ENCODE assay signal across 1 cellular context in the genomic region with DNA sequence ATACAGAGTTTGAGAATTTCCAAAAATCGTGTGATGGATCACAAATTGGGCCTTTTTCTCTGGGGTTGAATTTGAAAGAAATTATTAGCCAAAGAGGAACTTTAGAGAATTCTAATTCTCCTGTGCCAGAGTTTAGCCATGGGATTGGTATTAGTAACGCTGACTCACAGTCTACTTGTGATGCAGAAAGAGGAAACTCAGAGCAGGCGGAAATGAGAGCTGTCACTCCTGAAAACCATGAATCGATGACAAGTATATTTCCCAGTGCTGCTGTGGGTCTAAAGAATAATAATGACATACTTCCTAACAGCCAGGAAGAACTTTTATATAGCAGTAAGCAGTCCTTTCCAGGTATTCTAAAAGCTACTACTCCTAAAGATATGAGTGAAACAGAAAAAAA.
TF ChIP-seq lines count a peak whose summit lies in the region.

No MANE protein-coding gene starts in this region.

TF ChIP-seq in K562, 482 proteins besides CTCF, POLR2A, EP300 and RAD21 (continued from another document and continues in another):
- TF ChIP-seq, protein P1, sequence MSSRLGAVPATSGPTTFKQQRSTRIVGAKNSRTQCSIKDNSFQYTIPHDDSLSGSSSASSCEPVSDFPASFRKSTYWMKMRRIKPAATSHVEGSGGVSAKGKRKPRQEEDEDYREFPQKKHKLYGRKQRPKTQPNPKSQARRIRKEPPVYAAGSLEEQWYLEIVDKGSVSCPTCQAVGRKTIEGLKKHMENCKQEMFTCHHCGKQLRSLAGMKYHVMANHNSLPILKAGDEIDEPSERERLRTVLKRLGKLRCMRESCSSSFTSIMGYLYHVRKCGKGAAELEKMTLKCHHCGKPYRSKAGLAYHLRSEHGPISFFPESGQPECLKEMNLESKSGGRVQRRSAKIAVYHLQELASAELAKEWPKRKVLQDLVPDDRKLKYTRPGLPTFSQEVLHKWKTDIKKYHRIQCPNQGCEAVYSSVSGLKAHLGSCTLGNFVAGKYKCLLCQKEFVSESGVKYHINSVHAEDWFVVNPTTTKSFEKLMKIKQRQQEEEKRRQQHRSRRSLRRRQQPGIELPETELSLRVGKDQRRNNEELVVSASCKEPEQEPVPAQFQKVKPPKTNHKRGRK (tag; IDR thresholded peaks at IDR 0.05), result no peak
- TF ChIP-seq ZBTB8A (IDR thresholded peaks at IDR 0.05; ENCODE audit: partially characterized antibody) (no peak), ZNF717 (CRISPR knock-in tag; IDR thresholded peaks at IDR 0.05) (no peak), ZNF695 (CRISPR knock-in tag; IDR thresholded peaks at IDR 0.05) (no peak), SMAD1 (IDR thresholded peaks at IDR 0.05; ENCODE audit: low read depth, low read length, partially characterized antibody) (no peak), BRD4 (IDR thresholded peaks at IDR 0.05) (0 out of 2 replicates have a peak, but pooled peaks have one; percentile 34), TAL1 (IDR thresholded peaks at IDR 0.05) (no peak), LARP7 (IDR thresholded peaks at IDR 0.05) (no peak), EP400 (IDR thresholded peaks at IDR 0.05) (peak; percentile 43), CCAR2 (IDR thresholded peaks at IDR 0.05; ENCODE audit: low read depth, low read length) (no peak), NFE2 (IDR thresholded peaks at IDR 0.05; ENCODE audit: low read depth) (peak; percentile 91), ILF3 (IDR thresholded peaks at IDR 0.05; ENCODE audit: borderline replicate concordance) (no peak), ZNF699 (CRISPR knock-in tag; IDR thresholded peaks at IDR 0.05; ENCODE audit: insufficient replicate concordance) (no peak), ELF4 (CRISPR knock-in tag; IDR thresholded peaks at IDR 0.05) (no peak), ETV1 (tag; conservative IDR thresholded peaks at IDR 0.05; ENCODE audit: low read depth) (0 out of 2 replicates have a peak, but pooled peaks have one; percentile 22), POLR2H (tag; IDR thresholded peaks at IDR 0.05; ENCODE audit: low read depth) (peak; percentile 37; the same call in 1 of the 2 replicates), SP2 (IDR thresholded peaks at IDR 0.05; ENCODE audit: extremely low read depth, low read depth, low read length, poor library complexity, severe bottlenecking) (no peak), ZFP1 (CRISPR knock-in tag; IDR thresholded peaks at IDR 0.05) (no peak)
- TF ChIP-seq, protein P2, sequence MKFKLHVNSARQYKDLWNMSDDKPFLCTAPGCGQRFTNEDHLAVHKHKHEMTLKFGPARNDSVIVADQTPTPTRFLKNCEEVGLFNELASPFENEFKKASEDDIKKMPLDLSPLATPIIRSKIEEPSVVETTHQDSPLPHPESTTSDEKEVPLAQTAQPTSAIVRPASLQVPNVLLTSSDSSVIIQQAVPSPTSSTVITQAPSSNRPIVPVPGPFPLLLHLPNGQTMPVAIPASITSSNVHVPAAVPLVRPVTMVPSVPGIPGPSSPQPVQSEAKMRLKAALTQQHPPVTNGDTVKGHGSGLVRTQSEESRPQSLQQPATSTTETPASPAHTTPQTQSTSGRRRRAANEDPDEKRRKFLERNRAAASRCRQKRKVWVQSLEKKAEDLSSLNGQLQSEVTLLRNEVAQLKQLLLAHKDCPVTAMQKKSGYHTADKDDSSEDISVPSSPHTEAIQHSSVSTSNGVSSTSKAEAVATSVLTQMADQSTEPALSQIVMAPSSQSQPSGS (CRISPR knock-in tag; IDR thresholded peaks at IDR 0.05), result no peak
- TF ChIP-seq, protein P3, sequence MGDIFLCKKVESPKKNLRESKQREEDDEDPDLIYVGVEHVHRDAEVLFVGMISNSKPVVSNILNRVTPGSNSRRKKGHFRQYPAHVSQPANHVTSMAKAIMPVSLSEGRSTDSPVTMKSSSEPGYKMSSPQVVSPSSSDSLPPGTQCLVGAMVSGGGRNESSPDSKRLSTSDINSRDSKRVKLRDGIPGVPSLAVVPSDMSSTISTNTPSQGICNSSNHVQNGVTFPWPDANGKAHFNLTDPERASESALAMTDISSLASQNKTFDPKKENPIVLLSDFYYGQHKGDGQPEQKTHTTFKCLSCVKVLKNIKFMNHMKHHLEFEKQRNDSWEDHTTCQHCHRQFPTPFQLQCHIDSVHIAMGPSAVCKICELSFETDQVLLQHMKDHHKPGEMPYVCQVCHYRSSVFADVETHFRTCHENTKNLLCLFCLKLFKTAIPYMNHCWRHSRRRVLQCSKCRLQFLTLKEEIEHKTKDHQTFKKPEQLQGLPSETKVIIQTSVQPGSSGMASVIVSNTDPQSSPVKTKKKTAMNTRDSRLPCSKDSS (IDR thresholded peaks at IDR 0.05; ENCODE audit: low read depth, partially characterized antibody), result no peak
- TF ChIP-seq, protein P4, sequence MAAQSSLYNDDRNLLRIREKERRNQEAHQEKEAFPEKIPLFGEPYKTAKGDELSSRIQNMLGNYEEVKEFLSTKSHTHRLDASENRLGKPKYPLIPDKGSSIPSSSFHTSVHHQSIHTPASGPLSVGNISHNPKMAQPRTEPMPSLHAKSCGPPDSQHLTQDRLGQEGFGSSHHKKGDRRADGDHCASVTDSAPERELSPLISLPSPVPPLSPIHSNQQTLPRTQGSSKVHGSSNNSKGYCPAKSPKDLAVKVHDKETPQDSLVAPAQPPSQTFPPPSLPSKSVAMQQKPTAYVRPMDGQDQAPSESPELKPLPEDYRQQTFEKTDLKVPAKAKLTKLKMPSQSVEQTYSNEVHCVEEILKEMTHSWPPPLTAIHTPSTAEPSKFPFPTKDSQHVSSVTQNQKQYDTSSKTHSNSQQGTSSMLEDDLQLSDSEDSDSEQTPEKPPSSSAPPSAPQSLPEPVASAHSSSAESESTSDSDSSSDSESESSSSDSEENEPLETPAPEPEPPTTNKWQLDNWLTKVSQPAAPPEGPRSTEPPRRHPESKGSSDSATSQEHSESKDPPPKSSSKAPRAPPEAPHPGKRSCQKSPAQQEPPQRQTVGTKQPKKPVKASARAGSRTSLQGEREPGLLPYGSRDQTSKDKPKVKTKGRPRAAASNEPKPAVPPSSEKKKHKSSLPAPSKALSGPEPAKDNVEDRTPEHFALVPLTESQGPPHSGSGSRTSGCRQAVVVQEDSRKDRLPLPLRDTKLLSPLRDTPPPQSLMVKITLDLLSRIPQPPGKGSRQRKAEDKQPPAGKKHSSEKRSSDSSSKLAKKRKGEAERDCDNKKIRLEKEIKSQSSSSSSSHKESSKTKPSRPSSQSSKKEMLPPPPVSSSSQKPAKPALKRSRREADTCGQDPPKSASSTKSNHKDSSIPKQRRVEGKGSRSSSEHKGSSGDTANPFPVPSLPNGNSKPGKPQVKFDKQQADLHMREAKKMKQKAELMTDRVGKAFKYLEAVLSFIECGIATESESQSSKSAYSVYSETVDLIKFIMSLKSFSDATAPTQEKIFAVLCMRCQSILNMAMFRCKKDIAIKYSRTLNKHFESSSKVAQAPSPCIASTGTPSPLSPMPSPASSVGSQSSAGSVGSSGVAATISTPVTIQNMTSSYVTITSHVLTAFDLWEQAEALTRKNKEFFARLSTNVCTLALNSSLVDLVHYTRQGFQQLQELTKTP (IDR thresholded peaks at IDR 0.05; ENCODE audit: low read depth in 1 of 2, partially characterized antibody in 2 of 2), result peak in 1 of 2 experiments; percentile 33
- TF ChIP-seq, protein P5, sequence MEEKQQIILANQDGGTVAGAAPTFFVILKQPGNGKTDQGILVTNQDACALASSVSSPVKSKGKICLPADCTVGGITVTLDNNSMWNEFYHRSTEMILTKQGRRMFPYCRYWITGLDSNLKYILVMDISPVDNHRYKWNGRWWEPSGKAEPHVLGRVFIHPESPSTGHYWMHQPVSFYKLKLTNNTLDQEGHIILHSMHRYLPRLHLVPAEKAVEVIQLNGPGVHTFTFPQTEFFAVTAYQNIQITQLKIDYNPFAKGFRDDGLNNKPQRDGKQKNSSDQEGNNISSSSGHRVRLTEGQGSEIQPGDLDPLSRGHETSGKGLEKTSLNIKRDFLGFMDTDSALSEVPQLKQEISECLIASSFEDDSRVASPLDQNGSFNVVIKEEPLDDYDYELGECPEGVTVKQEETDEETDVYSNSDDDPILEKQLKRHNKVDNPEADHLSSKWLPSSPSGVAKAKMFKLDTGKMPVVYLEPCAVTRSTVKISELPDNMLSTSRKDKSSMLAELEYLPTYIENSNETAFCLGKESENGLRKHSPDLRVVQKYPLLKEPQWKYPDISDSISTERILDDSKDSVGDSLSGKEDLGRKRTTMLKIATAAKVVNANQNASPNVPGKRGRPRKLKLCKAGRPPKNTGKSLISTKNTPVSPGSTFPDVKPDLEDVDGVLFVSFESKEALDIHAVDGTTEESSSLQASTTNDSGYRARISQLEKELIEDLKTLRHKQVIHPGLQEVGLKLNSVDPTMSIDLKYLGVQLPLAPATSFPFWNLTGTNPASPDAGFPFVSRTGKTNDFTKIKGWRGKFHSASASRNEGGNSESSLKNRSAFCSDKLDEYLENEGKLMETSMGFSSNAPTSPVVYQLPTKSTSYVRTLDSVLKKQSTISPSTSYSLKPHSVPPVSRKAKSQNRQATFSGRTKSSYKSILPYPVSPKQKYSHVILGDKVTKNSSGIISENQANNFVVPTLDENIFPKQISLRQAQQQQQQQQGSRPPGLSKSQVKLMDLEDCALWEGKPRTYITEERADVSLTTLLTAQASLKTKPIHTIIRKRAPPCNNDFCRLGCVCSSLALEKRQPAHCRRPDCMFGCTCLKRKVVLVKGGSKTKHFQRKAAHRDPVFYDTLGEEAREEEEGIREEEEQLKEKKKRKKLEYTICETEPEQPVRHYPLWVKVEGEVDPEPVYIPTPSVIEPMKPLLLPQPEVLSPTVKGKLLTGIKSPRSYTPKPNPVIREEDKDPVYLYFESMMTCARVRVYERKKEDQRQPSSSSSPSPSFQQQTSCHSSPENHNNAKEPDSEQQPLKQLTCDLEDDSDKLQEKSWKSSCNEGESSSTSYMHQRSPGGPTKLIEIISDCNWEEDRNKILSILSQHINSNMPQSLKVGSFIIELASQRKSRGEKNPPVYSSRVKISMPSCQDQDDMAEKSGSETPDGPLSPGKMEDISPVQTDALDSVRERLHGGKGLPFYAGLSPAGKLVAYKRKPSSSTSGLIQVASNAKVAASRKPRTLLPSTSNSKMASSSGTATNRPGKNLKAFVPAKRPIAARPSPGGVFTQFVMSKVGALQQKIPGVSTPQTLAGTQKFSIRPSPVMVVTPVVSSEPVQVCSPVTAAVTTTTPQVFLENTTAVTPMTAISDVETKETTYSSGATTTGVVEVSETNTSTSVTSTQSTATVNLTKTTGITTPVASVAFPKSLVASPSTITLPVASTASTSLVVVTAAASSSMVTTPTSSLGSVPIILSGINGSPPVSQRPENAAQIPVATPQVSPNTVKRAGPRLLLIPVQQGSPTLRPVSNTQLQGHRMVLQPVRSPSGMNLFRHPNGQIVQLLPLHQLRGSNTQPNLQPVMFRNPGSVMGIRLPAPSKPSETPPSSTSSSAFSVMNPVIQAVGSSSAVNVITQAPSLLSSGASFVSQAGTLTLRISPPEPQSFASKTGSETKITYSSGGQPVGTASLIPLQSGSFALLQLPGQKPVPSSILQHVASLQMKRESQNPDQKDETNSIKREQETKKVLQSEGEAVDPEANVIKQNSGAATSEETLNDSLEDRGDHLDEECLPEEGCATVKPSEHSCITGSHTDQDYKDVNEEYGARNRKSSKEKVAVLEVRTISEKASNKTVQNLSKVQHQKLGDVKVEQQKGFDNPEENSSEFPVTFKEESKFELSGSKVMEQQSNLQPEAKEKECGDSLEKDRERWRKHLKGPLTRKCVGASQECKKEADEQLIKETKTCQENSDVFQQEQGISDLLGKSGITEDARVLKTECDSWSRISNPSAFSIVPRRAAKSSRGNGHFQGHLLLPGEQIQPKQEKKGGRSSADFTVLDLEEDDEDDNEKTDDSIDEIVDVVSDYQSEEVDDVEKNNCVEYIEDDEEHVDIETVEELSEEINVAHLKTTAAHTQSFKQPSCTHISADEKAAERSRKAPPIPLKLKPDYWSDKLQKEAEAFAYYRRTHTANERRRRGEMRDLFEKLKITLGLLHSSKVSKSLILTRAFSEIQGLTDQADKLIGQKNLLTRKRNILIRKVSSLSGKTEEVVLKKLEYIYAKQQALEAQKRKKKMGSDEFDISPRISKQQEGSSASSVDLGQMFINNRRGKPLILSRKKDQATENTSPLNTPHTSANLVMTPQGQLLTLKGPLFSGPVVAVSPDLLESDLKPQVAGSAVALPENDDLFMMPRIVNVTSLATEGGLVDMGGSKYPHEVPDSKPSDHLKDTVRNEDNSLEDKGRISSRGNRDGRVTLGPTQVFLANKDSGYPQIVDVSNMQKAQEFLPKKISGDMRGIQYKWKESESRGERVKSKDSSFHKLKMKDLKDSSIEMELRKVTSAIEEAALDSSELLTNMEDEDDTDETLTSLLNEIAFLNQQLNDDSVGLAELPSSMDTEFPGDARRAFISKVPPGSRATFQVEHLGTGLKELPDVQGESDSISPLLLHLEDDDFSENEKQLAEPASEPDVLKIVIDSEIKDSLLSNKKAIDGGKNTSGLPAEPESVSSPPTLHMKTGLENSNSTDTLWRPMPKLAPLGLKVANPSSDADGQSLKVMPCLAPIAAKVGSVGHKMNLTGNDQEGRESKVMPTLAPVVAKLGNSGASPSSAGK (IDR thresholded peaks at IDR 0.05), result peak; percentile 22; the same call in 1 of the 2 replicates
- TF ChIP-seq, protein P6, sequence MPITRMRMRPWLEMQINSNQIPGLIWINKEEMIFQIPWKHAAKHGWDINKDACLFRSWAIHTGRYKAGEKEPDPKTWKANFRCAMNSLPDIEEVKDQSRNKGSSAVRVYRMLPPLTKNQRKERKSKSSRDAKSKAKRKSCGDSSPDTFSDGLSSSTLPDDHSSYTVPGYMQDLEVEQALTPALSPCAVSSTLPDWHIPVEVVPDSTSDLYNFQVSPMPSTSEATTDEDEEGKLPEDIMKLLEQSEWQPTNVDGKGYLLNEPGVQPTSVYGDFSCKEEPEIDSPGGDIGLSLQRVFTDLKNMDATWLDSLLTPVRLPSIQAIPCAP (CRISPR knock-in tag; IDR thresholded peaks at IDR 0.05; ENCODE audit: borderline replicate concordance), result no peak
- TF ChIP-seq, protein P7, sequence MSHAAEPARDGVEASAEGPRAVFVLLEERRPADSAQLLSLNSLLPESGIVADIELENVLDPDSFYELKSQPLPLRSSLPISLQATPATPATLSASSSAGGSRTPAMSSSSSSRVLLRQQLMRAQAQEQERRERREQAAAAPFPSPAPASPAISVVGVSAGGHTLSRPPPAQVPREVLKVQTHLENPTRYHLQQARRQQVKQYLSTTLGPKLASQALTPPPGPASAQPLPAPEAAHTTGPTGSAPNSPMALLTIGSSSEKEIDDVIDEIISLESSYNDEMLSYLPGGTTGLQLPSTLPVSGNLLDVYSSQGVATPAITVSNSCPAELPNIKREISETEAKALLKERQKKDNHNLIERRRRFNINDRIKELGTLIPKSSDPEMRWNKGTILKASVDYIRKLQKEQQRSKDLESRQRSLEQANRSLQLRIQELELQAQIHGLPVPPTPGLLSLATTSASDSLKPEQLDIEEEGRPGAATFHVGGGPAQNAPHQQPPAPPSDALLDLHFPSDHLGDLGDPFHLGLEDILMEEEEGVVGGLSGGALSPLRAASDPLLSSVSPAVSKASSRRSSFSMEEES (CRISPR knock-in tag; IDR thresholded peaks at IDR 0.05), result no peak
